Comparison of ENCODE assay signal across 9 cellular contexts in genomic region chr18:79522451-79523220, GRCh38.
A peak's percentile ranks its signal among the peaks of the same experiment; 100 is the strongest.
DNase-seq lines count a peak whose midpoint lies in the region; ATAC-seq lines count a peak whose summit lies in the region.
"Had no signal": no experiment of that assay in that cellular context is flagged by ENCODE, and none has a peak within 500 bp of the region (broad histone marks: within the 10 kb centered on the region; RNA-seq: fewer than 3 reads in every experiment).

No MANE protein-coding gene starts in this region.

- in situ Hi-C loops in G401 (cut with HindIII; ENCODE audit: low sequenced_read_pairs), result no loop called here

- peak overlapping the region; percentile 88 to 91 for H3K4me3 Mint-ChIP-seq in effector memory CD8-positive, alpha-beta T cell
- H3K4me3 Mint-ChIP-seq in stimulated activated effector memory CD8-positive, alpha-beta T cell treated with anti-CD3 and anti-CD28 coated beads, Interleukin-12 subunit alpha, Interleukin-12 subunit beta, amount 100 ng/mL, for 72 hours, result peak overlapping the region; percentile 69

- DNase-seq in activated CD4-positive, alpha-beta T cell treated with anti-CD3 and anti-CD28 coated beads for 4 hours, result peak; percentile 66 to 73
- DNase-seq in effector memory CD8-positive, alpha-beta T cell, result peak; percentile 10 to 36 (median 20)
- DNase-seq in stimulated activated effector memory CD8-positive, alpha-beta T cell treated with anti-CD3 and anti-CD28 coated beads, Interleukin-12 subunit alpha, Interleukin-12 subunit beta, amount 100 ng/mL, for 72 hours (ENCODE audit: low spot score in 2 of 2), result peak in 1 of 2 donors; percentile 63
- no peak for DNase-seq in G401 (ENCODE audit: low spot score)
- DNase-seq in NCI-H1694 (lab: John Stamatoyannopoulos, UW), result no peak
- DNase-seq in iPS-NIHi7 (ENCODE audit: extremely low spot score), result no peak

- peaks cover 55 to 63% of the 10 kb centered on the region in 2 donors for H3K4me1 Mint-ChIP-seq in effector memory CD8-positive, alpha-beta T cell (ENCODE audit: low read depth in 2 of 2)
- peaks cover 71% of the 10 kb centered on the region for H3K4me1 Mint-ChIP-seq in stimulated activated effector memory CD8-positive, alpha-beta T cell treated with anti-CD3 and anti-CD28 coated beads, Interleukin-12 subunit alpha, Interleukin-12 subunit beta, amount 100 ng/mL, for 72 hours

- peak overlapping the region; percentile 96 to 97 for H3K27ac Mint-ChIP-seq in effector memory CD8-positive, alpha-beta T cell
- peak overlapping the region; percentile 96 for H3K27ac Mint-ChIP-seq in stimulated activated effector memory CD8-positive, alpha-beta T cell treated with anti-CD3 and anti-CD28 coated beads, Interleukin-12 subunit alpha, Interleukin-12 subunit beta, amount 100 ng/mL, for 72 hours

- no peaks in the 10 kb centered on the region for H3K27me3 Mint-ChIP-seq in effector memory CD8-positive, alpha-beta T cell

- H3K36me3 Mint-ChIP-seq in effector memory CD8-positive, alpha-beta T cell (ENCODE audit: insufficient read depth), result peaks cover 19% of the 10 kb centered on the region
- peaks cover 30% of the 10 kb centered on the region for H3K36me3 Mint-ChIP-seq in stimulated activated effector memory CD8-positive, alpha-beta T cell treated with anti-CD3 and anti-CD28 coated beads, Interleukin-12 subunit alpha, Interleukin-12 subunit beta, amount 100 ng/mL, for 72 hours

- ATAC-seq in GM21717 (IDR thresholded peaks at IDR 0.05; ENCODE audit: unreplicated experiment) (peak; percentile 4), GM19035 (IDR thresholded peaks at IDR 0.05; ENCODE audit: unreplicated experiment) (no peak)
- peak; percentile 10 for ATAC-seq in effector memory CD8-positive, alpha-beta T cell (replicated peaks)
- ATAC-seq in stimulated activated effector memory CD8-positive, alpha-beta T cell treated with anti-CD3 and anti-CD28 coated beads, Interleukin-12 subunit alpha, Interleukin-12 subunit beta, amount 100 ng/mL, for 72 hours, result no peak
- ATAC-seq: HCT116 had no signal

- H3K9me3 Mint-ChIP-seq in effector memory CD8-positive, alpha-beta T cell, result no peaks in the 10 kb centered on the region
- H3K9me3 Mint-ChIP-seq in stimulated activated effector memory CD8-positive, alpha-beta T cell treated with anti-CD3 and anti-CD28 coated beads, Interleukin-12 subunit alpha, Interleukin-12 subunit beta, amount 100 ng/mL, for 72 hours, result no peaks in the 10 kb centered on the region

Comparison
In these comparisons a context has a peak if more than half of its experiments do, and no peak if none do; other contexts are left out.
1. ATAC-seq: peak in GM21717 (single experiment) and effector memory CD8-positive, alpha-beta T cell (single experiment); none in stimulated activated effector memory CD8-positive, alpha-beta T cell treated with anti-CD3 and anti-CD28 coated beads, Interleukin-12 subunit alpha, Interleukin-12 subunit beta, amount 100 ng/mL, for 72 hours (single experiment) and GM19035 (single experiment).
2. DNase-seq: peak in activated CD4-positive, alpha-beta T cell treated with anti-CD3 and anti-CD28 coated beads for 4 hours (2 of 2) and effector memory CD8-positive, alpha-beta T cell (3 of 3); none in G401 (single experiment), NCI-H1694 (single experiment) and iPS-NIHi7 (single experiment).